Comparison of ENCODE assay signal across 9 cellular contexts in genomic region chr15:42059661-42060476, GRCh38. TPM values are rescaled to one million over a fixed set of nuclear protein-coding genes. Genes with fewer than 3 reads are reported as not detected.
DNase-seq lines count a peak whose midpoint lies in the region; ATAC-seq, FAIRE-seq and TF ChIP-seq lines count a peak whose summit lies in the region.
"Had no signal": no experiment of that assay in that cellular context is flagged by ENCODE, and none has a peak within 500 bp of the region (broad histone marks: within the 10 kb centered on the region; RNA-seq: fewer than 3 reads in every experiment).

No MANE protein-coding gene starts in this region.

- ATAC-seq in GM12878, result peak; percentile 35
- no peak for ATAC-seq in GM21381 (IDR thresholded peaks at IDR 0.05; ENCODE audit: unreplicated experiment)
- ATAC-seq in HG02840 (IDR thresholded peaks at IDR 0.05; ENCODE audit: low FRiP score, unreplicated experiment), result no peak

- H3K36me3 Mint-ChIP-seq in T-helper 2 cell treated with Interferon-gamma antibody and Interleukin-4, amounts not matched to agents 5 μg/mL and 100 μg/mL, for 36 hours (ENCODE audit: low read depth), result no peaks in the 10 kb centered on the region

- no peaks in the 10 kb centered on the region for H3K79me2 ChIP-seq in GM12878 (ENCODE audit: control insufficient read depth, insufficient read depth, low read length)

- peak; percentile 89 to 93 (median 93) for TF ChIP-seq CTCF in GM12878 (IDR thresholded peaks at IDR 0.05 in 2 of 3, conservative IDR thresholded peaks at IDR 0.05 in 1 of 3; ENCODE audit: control insufficient read depth in 2 of 3, extremely low read depth in 1 of 3, insufficient read depth in 1 of 3, low read depth in 3 of 3, low read length in 3 of 3)

- peaks cover 8% of the 10 kb centered on the region for H3K4me1 ChIP-seq in GM12878 (ENCODE audit: control insufficient read depth, insufficient read depth, low read length)

- H3K4me1 Mint-ChIP-seq in T-helper 2 cell treated with Interferon-gamma antibody and Interleukin-4, amounts not matched to agents 5 μg/mL and 100 μg/mL, for 36 hours (ENCODE audit: low read depth), result peaks cover 11% of the 10 kb centered on the region

- H3K9me3 Mint-ChIP-seq in T-helper 2 cell treated with Interferon-gamma antibody and Interleukin-4, amounts not matched to agents 5 μg/mL and 100 μg/mL, for 36 hours, result no peaks in the 10 kb centered on the region
- H3K9me3 Mint-ChIP-seq: T-helper 1 cell treated with Interleukin-12 subunit alpha and Interleukin-12 subunit beta and Interleukin-4 antibody, amounts not matched to agents 30 μg/mL and 1 μg/mL, for 36 hours had no signal

- H3K27me3 ChIP-seq in MG63 (no peaks in the 10 kb centered on the region), GM12878 (replicated peaks in 1 of 2; ENCODE audit: control insufficient read depth in 2 of 2, insufficient read depth in 2 of 2, low read length in 1 of 2) (peaks cover 0 to 4% of the 10 kb centered on the region in 2 experiments; a peak in 2 of 4 replicates)

- H4K20me1 ChIP-seq in GM12878 (ENCODE audit: control insufficient read depth, insufficient read depth), result no peaks in the 10 kb centered on the region; the same call in 1 of the 2 replicates

- RAD21 ChIA-PET in GM12878 (lab: Charles Lee; ENCODE audit: unreplicated experiment), result interaction anchor here (1.1 to 1.5 kb wide), 3 partner anchors 64 to 71 kb away, joined by 3 to 6 read pairs (median 4); no protein-coding TSS in a partner anchor

- POLR2A ChIA-PET in GM12878 (lab: Charles Lee), result no interaction called here

- no peaks in the 10 kb centered on the region for H3K36me3 ChIP-seq in MG63
- H3K36me3 ChIP-seq in GM12878 (ENCODE audit: control insufficient read depth in 2 of 2, insufficient read depth in 2 of 2, low read length in 1 of 2), result no peaks in the 10 kb centered on the region

- no peak overlapping the region for H2AFZ ChIP-seq in GM12878 (ENCODE audit: control insufficient read depth, low read depth, low read length)

- TF ChIP-seq POLR2A in GM12878 (IDR thresholded peaks at IDR 0.05; ENCODE audit: low read depth, low read length), result no peak

- H3K9ac ChIP-seq in GM12878 (ENCODE audit: control insufficient read depth, insufficient read depth, low read length), result no peak overlapping the region

- intact Hi-C loops in GM12878 (cut with micrococcal nuclease; ENCODE audit: unreplicated experiment), result loop anchor here (1.0 kb wide), 1 partner anchor 71 kb away; no protein-coding TSS in a partner anchor

- peak overlapping the region; percentile 50 for H3K27ac Mint-ChIP-seq in T-helper 2 cell treated with Interferon-gamma antibody and Interleukin-4, amounts not matched to agents 5 μg/mL and 100 μg/mL, for 36 hours
- H3K27ac Mint-ChIP-seq: T-helper 1 cell treated with Interleukin-12 subunit alpha and Interleukin-12 subunit beta and Interleukin-4 antibody, amounts not matched to agents 30 μg/mL and 1 μg/mL, for 36 hours had no signal

- H3K4me3 ChIP-seq in MG63, result no peak overlapping the region
- no peak overlapping the region for H3K4me3 ChIP-seq in GM12878

- WGBS in GM12878 (ENCODE audit: insufficient coverage, insufficient replicate concordance, low lambda C conversion rate, missing lambda C conversion rate), result 25% methylated on average over 14 of the region's 14 CpGs

- SMC1A ChIA-PET in GM12878 (lab: Charles Lee; ENCODE audit: uncharacterized antibody, unreplicated experiment), result interaction anchor here (1.0 to 3.5 kb wide), 4 partner anchors 13 to 75 kb away, joined by 3 to 18 read pairs (median 4); no protein-coding TSS in a partner anchor

- no peak for FAIRE-seq in GM12878 (lab: Jason Lieb, UNC)

- H3K9me3 ChIP-seq in MG63 (no peaks in the 10 kb centered on the region), GM12878 (replicated peaks; ENCODE audit: control insufficient read depth, insufficient read depth, low read length) (no peaks in the 10 kb centered on the region)

- DNase-seq in Daoy (ENCODE audit: low read depth), result peak; percentile 48
- peak; percentile 14 for DNase-seq in MG63
- peak; percentile 37 for DNase-seq in T-helper 2 cell treated with Interferon-gamma antibody and Interleukin-4, amounts not matched to agents 5 μg/mL and 100 μg/mL, for 36 hours (ENCODE audit: low spot score)
- no peak for DNase-seq in GM12878 (ENCODE audit: low read depth, low spot score)
- DNase-seq in iris pigment epithelial cell (ENCODE audit: low read depth), result peak; percentile 28
- DNase-seq in stimulated activated CD4-positive, alpha-beta T cell treated with anti-CD3 and anti-CD28 coated beads, Interleukin-2, amount 100 ng/mL, for 4 hours (ENCODE audit: low read depth), result peak; percentile 49

- no peak for TF ChIP-seq EP300 in GM12878 (IDR thresholded peaks at IDR 0.05; ENCODE audit: borderline replicate concordance in 1 of 2, control insufficient read depth in 1 of 2, low read depth in 2 of 2, low read length in 2 of 2)

- peak; percentile 77 for TF ChIP-seq RAD21 in GM12878 (IDR thresholded peaks at IDR 0.05; ENCODE audit: insufficient read depth, low read depth, low read length)

- H3K4me2 ChIP-seq in GM12878 (ENCODE audit: control insufficient read depth, insufficient read depth), result no peak overlapping the region

- peaks cover 36% of the 10 kb centered on the region for H3K27me3 Mint-ChIP-seq in T-helper 2 cell treated with Interferon-gamma antibody and Interleukin-4, amounts not matched to agents 5 μg/mL and 100 μg/mL, for 36 hours (ENCODE audit: low read depth)

- CTCF ChIA-PET in GM12878 (lab: Yijun Ruan, JAX), result interaction anchor here (0.7 to 5.4 kb wide), 14 partner anchors 8 to 81 kb away, joined by 3 to 42 read pairs (median 4); no protein-coding TSS in a partner anchor

- H3K4me3 Mint-ChIP-seq in T-helper 2 cell treated with Interferon-gamma antibody and Interleukin-4, amounts not matched to agents 5 μg/mL and 100 μg/mL, for 36 hours, result no peak overlapping the region
- H3K4me3 Mint-ChIP-seq: T-helper 1 cell treated with Interleukin-12 subunit alpha and Interleukin-12 subunit beta and Interleukin-4 antibody, amounts not matched to agents 30 μg/mL and 1 μg/mL, for 36 hours had no signal

- BruUV-seq in GM12878 (replicated peaks; lab: Mats Ljungman, UMichigan), result no TSS peak

- in situ Hi-C loops in GM12878 (cut with MboI), result loop anchor here (5.0 kb wide), 1 partner anchor 68 kb away; no protein-coding TSS in a partner anchor

- no peak overlapping the region for H3K27ac ChIP-seq in GM12878 (ENCODE audit: control insufficient read depth, insufficient read depth)

TF ChIP-seq in GM12878, 131 proteins besides CTCF, POLR2A, EP300 and RAD21 (continues in another document):
- TF ChIP-seq ZNF622 (IDR thresholded peaks at IDR 0.05), result no peak

RNA-seq across cellular contexts. Expression of gene PLA2G4D, which starts 34.5 kb away (rescaled TPM):
- not detected in 2 replicates for total RNA-seq in Daoy (2014; rRNA removed; shearing (Covaris generic))
- total RNA-seq in MG63 (2014; rRNA removed; shearing (Covaris generic); ENCODE audit: low replicate concordance), result not detected in 2 replicates
- total RNA-seq in GM12878 (2013; cell fraction: nucleolus; rRNA removed), result not detected in 2 replicates
- not detected in 2 replicates for total RNA-seq in GM12878 (2014; rRNA removed)
- not detected in 2 replicates for total RNA-seq in GM12878 (2014; rRNA removed; fragmentation: Illumina TruSeq; extraction: Trizol)
- total RNA-seq in GM12878 (2021), result not detected in 2 replicates
- not detected for polyA plus RNA-seq in GM12878 (2011; ENCODE audit: low read depth)
- polyA plus RNA-seq in GM12878 (2011; rRNA removed), result 0.03 TPM in 1 of 2 replicates, not detected in the other
- polyA plus RNA-seq in GM12878 (2011; cell fraction: cytosol; rRNA removed), result 0.02 TPM in 1 of 2 replicates, not detected in the other
- 0.06 TPM in 1 of 2 replicates, not detected in the other for polyA plus RNA-seq in GM12878 (2011; cell fraction: nucleus; rRNA removed)
- polyA plus RNA-seq in GM12878 (2012), result not detected in 2 replicates
- not detected in 2 replicates for polyA plus RNA-seq in GM12878 (2014; fragmentation: Illumina TruSeq; extraction: Trizol)
- not detected for polyA plus RNA-seq in GM12878 (2014; fragmentation: Nextera tagmentation; extraction: Ambion mirVana)
- 0.06 TPM in 1 of 2 replicates, not detected in the other for polyA plus RNA-seq in GM12878 (2014; rRNA removed)
- polyA plus RNA-seq in GM12878 (2016; fragmentation: Nextera tagmentation; extraction: Ambion mirVana), result not detected
- not detected in 2 replicates for polyA minus RNA-seq in GM12878 (2011; rRNA and poly(A)+ RNA removed)
- not detected in 2 replicates for polyA minus RNA-seq in GM12878 (2011; cell fraction: cytosol; rRNA and poly(A)+ RNA removed)
- polyA minus RNA-seq in GM12878 (2011; cell fraction: nucleus; rRNA and poly(A)+ RNA removed), result not detected in 2 replicates

RNA-seq across cellular contexts. Expression of gene PLA2G4E, which starts 39.0 kb away (rescaled TPM):
- total RNA-seq in Daoy (2014; rRNA removed; shearing (Covaris generic)), result not detected in 2 replicates
- total RNA-seq in MG63 (2014; rRNA removed; shearing (Covaris generic); ENCODE audit: low replicate concordance), result not detected in 2 replicates
- total RNA-seq in GM12878 (2013; cell fraction: nucleolus; rRNA removed), result 0.07 and 0.46 TPM in 2 replicates
- total RNA-seq in GM12878 (2014; rRNA removed) (0.06 TPM in 1 of 2 replicates, not detected in the other), GM12878 (2014; rRNA removed; fragmentation: Illumina TruSeq; extraction: Trizol) (0.05 TPM in 1 of 2 replicates, not detected in the other), GM12878 (2021) (0.05 and 0.11 TPM in 2 replicates)
- not detected for polyA plus RNA-seq in GM12878 (2011; ENCODE audit: low read depth)
- polyA plus RNA-seq in GM12878 (2011; rRNA removed) (0.07 TPM in 2 replicates), GM12878 (2014; fragmentation: Illumina TruSeq; extraction: Trizol) (0.06 TPM in 1 of 2 replicates, not detected in the other), GM12878 (2014; fragmentation: Nextera tagmentation; extraction: Ambion mirVana) (not detected), GM12878 (2014; rRNA removed) (0.15 and 0.32 TPM in 2 replicates), GM12878 (2016; fragmentation: Nextera tagmentation; extraction: Ambion mirVana) (not detected)
- 0.07 and 0.10 TPM in 2 replicates for polyA plus RNA-seq in GM12878 (2011; cell fraction: cytosol; rRNA removed)
- 0.21 and 0.28 TPM in 2 replicates for polyA plus RNA-seq in GM12878 (2011; cell fraction: nucleus; rRNA removed)
- 0.06 TPM in 1 of 2 replicates, not detected in the other for polyA plus RNA-seq in GM12878 (2012)
- polyA minus RNA-seq in GM12878 (2011; rRNA and poly(A)+ RNA removed), result 0.10 and 0.37 TPM in 2 replicates
- polyA minus RNA-seq in GM12878 (2011; cell fraction: cytosol; rRNA and poly(A)+ RNA removed), result not detected in 2 replicates
- polyA minus RNA-seq in GM12878 (2011; cell fraction: nucleus; rRNA and poly(A)+ RNA removed), result not detected in 2 replicates
